9 cellular contexts compared by ENCODE assay signal in genomic region chr22:42919199-42919598, GRCh38.
DNase-seq lines count a peak whose midpoint lies in the region; ATAC-seq and TF ChIP-seq lines count a peak whose summit lies in the region.
"Had no signal": no experiment of that assay in that cellular context is flagged by ENCODE, and none has a peak within 500 bp of the region (broad histone marks: within the 10 kb centered on the region; RNA-seq: fewer than 3 reads in every experiment).

No MANE protein-coding gene starts in this region.

- TF ChIP-seq CTCF in CD14-positive monocyte (IDR thresholded peaks at IDR 0.05) = no peak
- TF ChIP-seq CTCF in PC-3 (conservative IDR thresholded peaks at IDR 0.05; ENCODE audit: low read depth, low read length) = no peak
- TF ChIP-seq CTCF in gastroesophageal sphincter (IDR thresholded peaks at IDR 0.05) = no peak

- intact Hi-C loops in CD14-positive monocyte (cut with micrococcal nuclease) (no loop called here), PC-3 (cut with micrococcal nuclease) (no loop called here)

- H3K36me3 ChIP-seq in PC-3 (ENCODE audit: low read depth, low read length) = no peaks in the 10 kb centered on the region
- no peaks in the 10 kb centered on the region for H3K36me3 ChIP-seq in gastroesophageal sphincter

- H3K27me3 ChIP-seq in PC-3 (ENCODE audit: low read length) (no peaks in the 10 kb centered on the region), gastroesophageal sphincter (no peaks in the 10 kb centered on the region)

- 0 out of 2 replicates have a peak, but pooled peaks cover 4% of the 10 kb centered on the region for H4K20me1 ChIP-seq in PC-3 (ENCODE audit: low read length)

- H3K27me3 Mint-ChIP-seq in CD14-positive monocyte (ENCODE audit: low read depth in 3 of 3) (peaks cover 0 to 2% (median 0%) of the 10 kb centered on the region in 3 donors), T-cell (no peaks in the 10 kb centered on the region)
- H3K27me3 Mint-ChIP-seq: stimulated activated naive CD8-positive, alpha-beta T cell treated with anti-CD3 and anti-CD28 coated beads, Interleukin-15, Interleukin-2, amounts not matched to agents 100 ng/mL and 50 ng/mL, for 24 hours had no signal

- BruUV-seq in PC-3 (replicated peaks; lab: Mats Ljungman, UMichigan) = no TSS peak

- no peaks in the 10 kb centered on the region for H3K9me2 ChIP-seq in PC-3 (replicated peaks; ENCODE audit: low read length)

- H3K9ac ChIP-seq in PC-3 (ENCODE audit: low read length) = no peak overlapping the region

- no peak overlapping the region for H2AFZ ChIP-seq in PC-3 (ENCODE audit: low read length)

- 48 to 63% methylated on average over 2 to 3 of the region's 6 CpGs for WGBS in gastroesophageal sphincter (ENCODE audit: low coverage in 1 of 2), 2 donors

- peaks cover 9 to 13% of the 10 kb centered on the region in 2 donors for H3K36me3 Mint-ChIP-seq in CD14-positive monocyte
- peaks cover 3% of the 10 kb centered on the region for H3K36me3 Mint-ChIP-seq in T-cell

- H3K4me3 ChIP-seq in PC-3 (ENCODE audit: low read length) (no peak overlapping the region), gastroesophageal sphincter (no peak overlapping the region)

- H3K9me3 Mint-ChIP-seq in CD14-positive monocyte (no peaks in the 10 kb centered on the region), T-cell (no peaks in the 10 kb centered on the region)
- H3K9me3 Mint-ChIP-seq: stimulated activated naive CD8-positive, alpha-beta T cell treated with anti-CD3 and anti-CD28 coated beads, Interleukin-15, Interleukin-2, amounts not matched to agents 100 ng/mL and 50 ng/mL, for 24 hours had no signal

- CTCF ChIA-PET in PC-3 (lab: Charles Lee) (no interaction called here), T-cell (lab: Charles Lee) (interaction anchor here in 1 of 2 donors (0.6 to 1.6 kb wide), 3 partner anchors 10 to 51 kb away, joined by 3 to 10 read pairs (median 4); no protein-coding TSS in a partner anchor)

- POLR2A ChIA-PET in PC-3 (lab: Charles Lee; ENCODE audit: unreplicated experiment) = no interaction called here
- POLR2A ChIA-PET in T-cell (lab: Charles Lee) = no interaction called here

- H3K79me2 ChIP-seq in PC-3 (ENCODE audit: low read length) = peaks cover 49% of the 10 kb centered on the region

- ATAC-seq in PC-3 (peak; percentile 33), gastroesophageal sphincter (no peak), GM21360 (IDR thresholded peaks at IDR 0.05; ENCODE audit: unreplicated experiment) (no peak), T-cell (replicated peaks in 1 of 4) (no peak), HG03432 (IDR thresholded peaks at IDR 0.05; ENCODE audit: unreplicated experiment) (no peak)

- H3K4me1 Mint-ChIP-seq in CD14-positive monocyte = peaks cover 59% of the 10 kb centered on the region
- H3K4me1 Mint-ChIP-seq in T-cell = peaks cover 28 to 45% (median 44%) of the 10 kb centered on the region in 3 donors

- H3K4me3 Mint-ChIP-seq in CD14-positive monocyte (no peak overlapping the region), T-cell (no peak overlapping the region)
- H3K4me3 Mint-ChIP-seq: stimulated activated naive CD8-positive, alpha-beta T cell treated with anti-CD3 and anti-CD28 coated beads, Interleukin-15, Interleukin-2, amounts not matched to agents 100 ng/mL and 50 ng/mL, for 24 hours had no signal

- no peak overlapping the region for H3K4me2 ChIP-seq in PC-3 (ENCODE audit: low read length)

- TF ChIP-seq EP300 in gastroesophageal sphincter (IDR thresholded peaks at IDR 0.05) = no peak

- H3K4me1 ChIP-seq in PC-3 (ENCODE audit: insufficient read depth, low read length) (peaks cover 27% of the 10 kb centered on the region), gastroesophageal sphincter (peaks cover 4 to 97% (median 32%) of the 10 kb centered on the region in 3 donors)

- H3K27ac ChIP-seq in PC-3 (ENCODE audit: low read length) (no peak overlapping the region), gastroesophageal sphincter (peak overlapping the region in 3 of 4 donors; percentile 48 to 77 (median 74))

- no peaks in the 10 kb centered on the region for H3F3A ChIP-seq in PC-3 (ENCODE audit: low read length, unreplicated experiment)

- H3K9me3 ChIP-seq in PC-3 (ENCODE audit: low read length) = no peaks in the 10 kb centered on the region
- no peaks in the 10 kb centered on the region for H3K9me3 ChIP-seq in gastroesophageal sphincter

- peak; percentile 66 for DNase-seq in A172 (ENCODE audit: low spot score)
- DNase-seq in CD14-positive monocyte (ENCODE audit: low spot score) = no peak
- DNase-seq in PC-3 = peak; percentile 44
- no peak for DNase-seq in T-cell
- no peak for DNase-seq in putamen (ENCODE audit: low spot score)

- no peak for TF ChIP-seq POLR2A in gastroesophageal sphincter (IDR thresholded peaks at IDR 0.05)

- H3K27ac Mint-ChIP-seq in CD14-positive monocyte = peak overlapping the region in 4 of 7 donors; percentile 15 to 79 (median 43)
- no peak overlapping the region for H3K27ac Mint-ChIP-seq in T-cell
- H3K27ac Mint-ChIP-seq: stimulated activated naive CD8-positive, alpha-beta T cell treated with anti-CD3 and anti-CD28 coated beads, Interleukin-15, Interleukin-2, amounts not matched to agents 100 ng/mL and 50 ng/mL, for 24 hours had no signal

Comparison
In these comparisons a context has a peak if more than half of its experiments do, and no peak if none do; other contexts are left out.
1. DNase-seq: peak in A172 (single experiment) and PC-3 (single experiment); none in CD14-positive monocyte (single experiment), T-cell (0 of 34) and putamen (single experiment).
2. H3K27ac Mint-ChIP-seq: peak in CD14-positive monocyte (4 of 7); none in T-cell (0 of 2).